22 cellular contexts compared by ENCODE assay signal in genomic region chr5:16970260-16970659, GRCh38.
"Had no signal": no experiment of that assay in that cellular context is flagged by ENCODE, and none has a peak within 500 bp of the region (broad histone marks: within the 10 kb centered on the region; RNA-seq: fewer than 3 reads in every experiment).

No MANE protein-coding gene starts in this region.

- ATAC-seq: activated CD4-positive, CD25-positive, alpha-beta regulatory T cell treated with anti-CD3 and anti-CD28 coated beads, Interleukin-2, amount 50 U/mL, for 24 hours; activated naive CD8-positive, alpha-beta T cell treated with anti-CD3 and anti-CD28 coated beads, Interleukin-2, amount 50 U/mL, for 24 hours; activated T-cell treated with anti-CD3 and anti-CD28 coated beads, Interleukin-2, amount 50 U/mL, for 4 hours; left ventricle myocardium superior; natural killer cell had no signal

- H3K4me3 Mint-ChIP-seq: activated naive CD4-positive, alpha-beta T cell treated with anti-CD3 and anti-CD28 coated beads, Interleukin-2, amount 10 ng/mL, durations not matched to agents 7 days and 5 days; activated naive CD8-positive, alpha-beta T cell treated with anti-CD3 and anti-CD28 coated beads, Interleukin-2, amount 50 U/mL, for 24 hours; activated T-cell treated with anti-CD3 and anti-CD28 coated beads, Interleukin-2, amount 50 U/mL, for 4 hours; brain; memory B cell; natural killer cell; T-helper 1 cell treated with Interleukin-12 subunit alpha and Interleukin-12 subunit beta and Interleukin-4 antibody, amounts not matched to agents 30 μg/mL and 1 μg/mL, for 36 hours had no signal

- H3K4me3 ChIP-seq: dorsolateral prefrontal cortex had no signal

- H3K4me1 Mint-ChIP-seq: activated naive CD4-positive, alpha-beta T cell treated with anti-CD3 and anti-CD28 coated beads, Interleukin-2, amount 10 ng/mL, durations not matched to agents 7 days and 5 days; activated naive CD8-positive, alpha-beta T cell treated with anti-CD3 and anti-CD28 coated beads, Interleukin-2, amount 50 U/mL, for 24 hours; memory B cell; natural killer cell had no signal

- DNase-seq: activated CD4-positive, alpha-beta T cell treated with anti-CD3 and anti-CD28 coated beads, Interleukin-2, amount 50 U/mL, for 1 hour; activated CD8-positive, alpha-beta memory T cell treated with anti-CD3 and anti-CD28 coated beads, Interleukin-2, amount 50 U/mL, for 4 hours; activated naive CD4-positive, alpha-beta T cell treated with anti-CD3 and anti-CD28 coated beads, Interleukin-2, amount 10 ng/mL, durations not matched to agents 7 days and 5 days; activated naive CD8-positive, alpha-beta T cell treated with anti-CD3 and anti-CD28 coated beads, Interleukin-2, amount 50 U/mL, for 24 hours; activated T-cell treated with anti-CD3 and anti-CD28 coated beads, Interleukin-2, amount 50 U/mL, for 4 hours; anterior cingulate cortex; central memory CD4-positive, alpha-beta T cell; dorsolateral prefrontal cortex; glutamatergic neuron; hippocampal formation; left ventricle myocardium superior; natural killer cell; nucleus accumbens; stimulated activated CD4-positive, alpha-beta T cell treated with anti-CD3 and anti-CD28 coated beads, Interleukin-12 subunit alpha, Interleukin-12 subunit beta, amount 100 ng/mL, for 4 hours; stimulated activated CD4-positive, alpha-beta T cell treated with anti-CD3 and anti-CD28 coated beads, Interleukin-1b, Interleukin-23, amount 100 ng/mL, for 48 hours; stimulated activated CD8-positive, alpha-beta memory T cell treated with anti-CD3 and anti-CD28 coated beads, Interleukin-4, amount 100 ng/mL, for 48 hours; stimulated activated naive CD4-positive, alpha-beta T cell had no signal

- H3K27me3 Mint-ChIP-seq: activated naive CD4-positive, alpha-beta T cell treated with anti-CD3 and anti-CD28 coated beads, Interleukin-2, amount 10 ng/mL, durations not matched to agents 7 days and 5 days; activated naive CD8-positive, alpha-beta T cell treated with anti-CD3 and anti-CD28 coated beads, Interleukin-2, amount 50 U/mL, for 24 hours; brain had no signal

- H3K27ac ChIP-seq: dorsolateral prefrontal cortex, foreskin keratinocyte had no signal

- H3K36me3 Mint-ChIP-seq: activated naive CD4-positive, alpha-beta T cell treated with anti-CD3 and anti-CD28 coated beads, Interleukin-2, amount 10 ng/mL, durations not matched to agents 7 days and 5 days; brain; memory B cell; natural killer cell had no signal

- H3K27ac Mint-ChIP-seq: activated naive CD4-positive, alpha-beta T cell treated with anti-CD3 and anti-CD28 coated beads, Interleukin-2, amount 10 ng/mL, durations not matched to agents 7 days and 5 days; activated naive CD8-positive, alpha-beta T cell treated with anti-CD3 and anti-CD28 coated beads, Interleukin-2, amount 50 U/mL, for 24 hours; brain; memory B cell; natural killer cell; T-helper 1 cell treated with Interleukin-12 subunit alpha and Interleukin-12 subunit beta and Interleukin-4 antibody, amounts not matched to agents 30 μg/mL and 1 μg/mL, for 36 hours had no signal

- H3K27me3 ChIP-seq: dorsolateral prefrontal cortex, foreskin keratinocyte had no signal

- H3K9me3 Mint-ChIP-seq: activated naive CD8-positive, alpha-beta T cell treated with anti-CD3 and anti-CD28 coated beads, Interleukin-2, amount 50 U/mL, for 24 hours; memory B cell had no signal
